Comparison of ENCODE assay signal across 8 cellular contexts in genomic region chr10:29408847-29409240, GRCh38.
DNase-seq lines count a peak whose midpoint lies in the region; ATAC-seq and TF ChIP-seq lines count a peak whose summit lies in the region.

No MANE protein-coding gene starts in this region.

- RAD21 ChIA-PET in HCT116 (lab: Charles Lee; ENCODE audit: low non-redundant PET in 1 of 2, low total read pairs in 2 of 2, uncharacterized antibody in 2 of 2, unreplicated experiment in 2 of 2) = no interaction called here

- H3K36me3 ChIP-seq in BLaER1 treated with 17β-estradiol and CSF1 and Interleukin-3, amounts not matched to agents 10 nM and 100 nM = 0 out of 22 replicates have a peak, but pooled peaks cover 0 to 7% (median 0%) of the 10 kb centered on the region in 11 experiments
- H3K36me3 ChIP-seq in HCT116 (ENCODE audit: control insufficient read depth in 1 of 2, insufficient read depth in 2 of 2, low read length in 2 of 2) = no peaks in the 10 kb centered on the region
- H3K36me3 ChIP-seq in ascending aorta = no peaks in the 10 kb centered on the region
- no peaks in the 10 kb centered on the region for H3K36me3 ChIP-seq in mucosa of rectum (ENCODE audit: control insufficient read depth in 2 of 2, insufficient read depth in 2 of 2, low read length in 2 of 2)

- H3K4me1 ChIP-seq in BLaER1 treated with 17β-estradiol and CSF1 and Interleukin-3, amounts not matched to agents 10 nM and 100 nM = peaks cover 0 to 29% (median 0%) of the 10 kb centered on the region in 10 experiments; a peak in 7 of 20 replicates
- H3K4me1 ChIP-seq in HCT116 (ENCODE audit: control insufficient read depth in 1 of 2, insufficient read depth in 2 of 2, low read length in 2 of 2) (peaks cover 4 to 11% of the 10 kb centered on the region in 2 experiments; a peak in 3 of 4 replicates), ascending aorta (peaks cover 0 to 24% of the 10 kb centered on the region in 2 donors), mucosa of rectum (ENCODE audit: control insufficient read depth in 2 of 2, insufficient read depth in 2 of 2, low read length in 2 of 2) (peaks cover 3 to 9% of the 10 kb centered on the region in 2 donors)

- H3K9me2 ChIP-seq in HCT116 (ENCODE audit: insufficient read depth) = no peaks in the 10 kb centered on the region

- DNase-seq in HCT116 (ENCODE audit: low read depth, low spot score) (no peak), ascending aorta (ENCODE audit: low spot score in 2 of 2) (no peak), posterior vena cava (ENCODE audit: low spot score) (no peak), NCI-H2081 treated with DMSO at 0.1 percent for 48 hours (lab: John Stamatoyannopoulos, UW) (no peak), inferior parietal cortex (ENCODE audit: extremely low spot score) (no peak)

- POLR2A ChIA-PET in HCT116 (lab: Charles Lee) = no interaction called here

- BruUV-seq in HCT116 (replicated peaks; lab: Mats Ljungman, UMichigan) = TSS peak; percentile 72

- peak overlapping the region; percentile 92 for H2AFZ ChIP-seq in HCT116 (ENCODE audit: low read depth, low read length, poor library complexity, severe bottlenecking)

- intact Hi-C loops in HCT116 (cut with micrococcal nuclease) (no loop called here), ascending aorta (cut with DNase I) (no loop called here), posterior vena cava (cut with DNase I) (no loop called here)

- TF ChIP-seq POLR2A in HCT116 (IDR thresholded peaks at IDR 0.05; ENCODE audit: borderline replicate concordance, extremely low read depth, insufficient read depth, insufficient read length) = no peak

- peak overlapping the region in 6 of 11 experiments; percentile 71 to 88 (median 82); a peak in 8 of 22 replicates for H3K9ac ChIP-seq in BLaER1 treated with 17β-estradiol and CSF1 and Interleukin-3, amounts not matched to agents 10 nM and 100 nM
- H3K9ac ChIP-seq in HCT116 (ENCODE audit: low read length) = peak overlapping the region; percentile 72; the same call in 1 of the 2 replicates
- peak overlapping the region; percentile 26 to 85 for H3K9ac ChIP-seq in mucosa of rectum (ENCODE audit: low read depth in 1 of 2, low read length in 2 of 2)

- peaks cover 0 to 12% (median 0%) of the 10 kb centered on the region in 11 experiments; a peak in 5 of 22 replicates for H4K20me1 ChIP-seq in BLaER1 treated with 17β-estradiol and CSF1 and Interleukin-3, amounts not matched to agents 10 nM and 100 nM
- H4K20me1 ChIP-seq in HCT116 (ENCODE audit: insufficient read depth) = peaks cover 4% of the 10 kb centered on the region; the same call in 1 of the 2 replicates

- H3K79me2 ChIP-seq in HCT116 (ENCODE audit: insufficient read depth, low read length) = peaks cover 40% of the 10 kb centered on the region

- TF ChIP-seq RAD21 in HCT116 (IDR thresholded peaks at IDR 0.05; ENCODE audit: low read depth) = no peak

- ATAC-seq in HCT116 = no peak; the same call in 1 of the 2 replicates
- ATAC-seq in HG03108 (IDR thresholded peaks at IDR 0.05; ENCODE audit: unreplicated experiment) = no peak

- CTCF ChIA-PET in HCT116 (lab: Charles Lee) = interaction anchor here (1.0 kb wide), 1 partner anchor 21 kb away, joined by 5 read pairs; no protein-coding TSS in a partner anchor

- peak overlapping the region; percentile 43 to 73 (median 70); a peak in 21 of 22 replicates for H3K4me2 ChIP-seq in BLaER1 treated with 17β-estradiol and CSF1 and Interleukin-3, amounts not matched to agents 10 nM and 100 nM
- H3K4me2 ChIP-seq in HCT116 (ENCODE audit: low read length) = peak overlapping the region; percentile 79

- peak overlapping the region; percentile 61 to 75 (median 70); a peak in 18 of 20 replicates for H3K4me3 ChIP-seq in BLaER1 treated with 17β-estradiol and CSF1 and Interleukin-3, amounts not matched to agents 10 nM and 100 nM
- peak overlapping the region; percentile 75 to 79 for H3K4me3 ChIP-seq in HCT116 (replicated peaks in 1 of 2; ENCODE audit: low read depth in 1 of 2, low read length in 2 of 2)
- H3K4me3 ChIP-seq in ascending aorta = peak overlapping the region; percentile 62 to 73
- peak overlapping the region; percentile 82 to 94 for H3K4me3 ChIP-seq in mucosa of rectum (ENCODE audit: low read length in 2 of 2)

- peaks cover 39 to 59% (median 48%) of the 10 kb centered on the region in 11 experiments for H3K9me3 ChIP-seq in BLaER1 treated with 17β-estradiol and CSF1 and Interleukin-3, amounts not matched to agents 10 nM and 100 nM (replicated peaks in 1 of 11)
- H3K9me3 ChIP-seq in HCT116 (ENCODE audit: control insufficient read depth in 1 of 2, insufficient read depth in 1 of 2, low read depth in 1 of 2, low read length in 2 of 2) (peaks cover 0 to 8% of the 10 kb centered on the region in 2 experiments; a peak in 1 of 4 replicates), ascending aorta (no peaks in the 10 kb centered on the region), mucosa of rectum (ENCODE audit: control insufficient read depth in 2 of 2, low read length in 2 of 2) (no peaks in the 10 kb centered on the region)

- TF ChIP-seq CTCF in HCT116 (IDR thresholded peaks at IDR 0.05 in 2 of 3, conservative IDR thresholded peaks at IDR 0.05 in 1 of 3; ENCODE audit: borderline replicate concordance in 1 of 3, insufficient read depth in 1 of 3, low read depth in 2 of 3, low read length in 2 of 3) = no peak
- no peak for TF ChIP-seq CTCF in ascending aorta (IDR thresholded peaks at IDR 0.05)

- H3K27ac ChIP-seq in BLaER1 treated with 17β-estradiol and CSF1 and Interleukin-3, amounts not matched to agents 10 nM and 100 nM = peak overlapping the region in 3 of 11 experiments; percentile 74 to 77 (median 74); a peak in 5 of 22 replicates
- H3K27ac ChIP-seq in HCT116 (ENCODE audit: low read depth, low read length) = peak overlapping the region; percentile 71
- peak overlapping the region; percentile 81 to 91 for H3K27ac ChIP-seq in ascending aorta
- H3K27ac ChIP-seq in mucosa of rectum (ENCODE audit: low read depth in 2 of 2, low read length in 2 of 2) = peak overlapping the region; percentile 69 to 87

- 0 out of 22 replicates have a peak, but pooled peaks cover 0 to 5% (median 0%) of the 10 kb centered on the region in 11 experiments for H3K27me3 ChIP-seq in BLaER1 treated with 17β-estradiol and CSF1 and Interleukin-3, amounts not matched to agents 10 nM and 100 nM
- H3K27me3 ChIP-seq in HCT116 (ENCODE audit: insufficient read depth, low read length) (no peaks in the 10 kb centered on the region), ascending aorta (no peaks in the 10 kb centered on the region), mucosa of rectum (ENCODE audit: control insufficient read depth in 2 of 2, insufficient read depth in 2 of 2, low read length in 2 of 2) (no peaks in the 10 kb centered on the region)

TF ChIP-seq in HCT116, 20 proteins besides CTCF, POLR2A, EP300 and RAD21:
- TF ChIP-seq EZH2phosphoT487 (IDR thresholded peaks at IDR 0.05; ENCODE audit: borderline replicate concordance) (no peak), TCF7L2 (IDR thresholded peaks at IDR 0.05; ENCODE audit: borderline replicate concordance, extremely low read depth, insufficient read depth, insufficient read length) (no peak)
